ENCODE assay signal across 8 cellular contexts in the genomic region with DNA sequence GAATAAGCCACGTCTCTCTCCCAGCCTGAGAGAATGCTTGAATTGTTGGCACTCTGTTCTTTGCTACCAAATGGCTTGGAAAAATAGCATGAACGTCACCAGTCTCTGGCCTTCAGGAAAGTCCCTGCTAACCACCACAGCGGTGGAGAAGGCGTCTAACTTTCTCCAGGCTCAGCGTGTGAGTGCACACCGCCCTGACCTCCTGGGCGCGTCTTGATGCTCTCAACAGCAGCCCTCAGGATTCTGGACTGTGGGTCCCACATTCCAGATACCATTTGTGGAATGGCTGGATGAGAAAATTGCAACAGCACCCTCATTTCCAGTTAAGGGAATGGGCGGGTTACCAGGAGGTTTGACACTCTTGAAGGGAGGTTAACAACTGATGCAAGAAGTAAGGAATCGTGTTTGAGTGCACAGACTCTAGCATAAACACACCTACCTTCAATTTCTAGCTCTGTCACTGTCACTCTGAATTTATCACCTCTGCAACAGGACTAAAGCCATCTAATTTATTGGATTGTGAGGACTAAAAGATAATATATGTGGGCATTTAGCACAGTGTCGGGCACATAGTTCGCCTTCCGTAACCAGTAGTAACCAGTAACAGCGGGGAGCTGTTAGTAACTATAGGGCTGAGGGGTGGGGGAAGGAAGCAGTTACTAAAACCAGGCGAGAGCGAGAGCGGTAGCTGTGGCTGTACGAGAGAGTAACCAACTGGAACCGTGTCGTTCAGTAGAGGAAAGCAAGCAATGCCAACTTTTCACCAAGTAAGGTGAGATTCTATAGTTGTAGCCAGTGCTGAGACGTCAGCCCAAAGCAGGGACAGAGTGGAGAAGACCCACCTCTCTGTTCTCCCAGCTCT. TPM values are rescaled to one million over a fixed set of nuclear protein-coding genes. Genes with fewer than 3 reads are reported as not detected.
DNase-seq lines count a peak whose midpoint lies in the region; ATAC-seq and TF ChIP-seq lines count a peak whose summit lies in the region.

No MANE protein-coding gene starts in this region.

- H3K27ac ChIP-seq in DOHH2 (ENCODE audit: low read depth, low read length) (peak overlapping the region; percentile 57; the same call in 1 of the 2 replicates), skin epidermis (peak overlapping the region; percentile 59 to 100 (median 96))

- peak; percentile 61 for ATAC-seq in GM21526 (IDR thresholded peaks at IDR 0.05; ENCODE audit: low FRiP score, unreplicated experiment)
- ATAC-seq in activated T-helper 17 cell treated with anti-CD3 and anti-CD28 coated beads, Interleukin-2, amount 50 U/mL, for 72 hours (replicated peaks): peak; percentile 58

- H3K4me3 ChIP-seq in DOHH2 (ENCODE audit: low read length) (peak overlapping the region; percentile 92), skin epidermis (peak overlapping the region; percentile 46 to 74 (median 54))

- no peaks in the 10 kb centered on the region for H3K9me2 ChIP-seq in DOHH2 (replicated peaks; ENCODE audit: control insufficient read depth, low read length)

- peaks cover 42% of the 10 kb centered on the region for H3K4me1 Mint-ChIP-seq in activated T-helper 17 cell treated with anti-CD3 and anti-CD28 coated beads, Interleukin-2, amount 50 U/mL, for 72 hours
- H3K4me1 Mint-ChIP-seq in glutamatergic neuron (ENCODE audit: low read depth, unreplicated experiment): peaks cover 7% of the 10 kb centered on the region

- no peaks in the 10 kb centered on the region for H3K9me3 Mint-ChIP-seq in activated T-helper 17 cell treated with anti-CD3 and anti-CD28 coated beads, Interleukin-2, amount 50 U/mL, for 72 hours
- peaks cover 7% of the 10 kb centered on the region for H3K9me3 Mint-ChIP-seq in glutamatergic neuron (ENCODE audit: unreplicated experiment)

- no peaks in the 10 kb centered on the region for H4K20me1 ChIP-seq in DOHH2 (ENCODE audit: control insufficient read depth, insufficient read depth, low read depth, low read length)

- H3K4me2 ChIP-seq in DOHH2 (ENCODE audit: low read length): peak overlapping the region; percentile 94

- no peaks in the 10 kb centered on the region for H3K79me2 ChIP-seq in DOHH2 (ENCODE audit: control insufficient read depth, low read length)

- TF ChIP-seq RAD21 in Ishikawa (IDR thresholded peaks at IDR 0.05; ENCODE audit: low read depth): no peak

- H3K4me1 ChIP-seq in DOHH2 (ENCODE audit: control insufficient read depth, low read length): peaks cover 24% of the 10 kb centered on the region

- H3K36me3 ChIP-seq in DOHH2 (ENCODE audit: control insufficient read depth, low read length): peaks cover 3% of the 10 kb centered on the region; the same call in 1 of the 2 replicates

- H3K27me3 ChIP-seq in DOHH2 (ENCODE audit: control insufficient read depth, low read length): peaks cover 24% of the 10 kb centered on the region

- H3K27me3 Mint-ChIP-seq in activated T-helper 17 cell treated with anti-CD3 and anti-CD28 coated beads, Interleukin-2, amount 50 U/mL, for 72 hours: no peaks in the 10 kb centered on the region
- no peaks in the 10 kb centered on the region for H3K27me3 Mint-ChIP-seq in glutamatergic neuron (ENCODE audit: unreplicated experiment)

- peak overlapping the region; percentile 98 for H3K27ac Mint-ChIP-seq in activated T-helper 17 cell treated with anti-CD3 and anti-CD28 coated beads, Interleukin-2, amount 50 U/mL, for 72 hours
- H3K27ac Mint-ChIP-seq in glutamatergic neuron (ENCODE audit: unreplicated experiment): peak overlapping the region; percentile 87

- H3K4me3 Mint-ChIP-seq in activated T-helper 17 cell treated with anti-CD3 and anti-CD28 coated beads, Interleukin-2, amount 50 U/mL, for 72 hours: peak overlapping the region; percentile 88
- H3K4me3 Mint-ChIP-seq in glutamatergic neuron (ENCODE audit: unreplicated experiment): peak overlapping the region; percentile 95

- no peak for DNase-seq in glutamatergic neuron
- no peak for DNase-seq in NCI-H2029 (lab: John Stamatoyannopoulos, UW)
- no peak for DNase-seq in iPS-NIHi11 (ENCODE audit: low spot score)

- no peaks in the 10 kb centered on the region for H3K9me3 ChIP-seq in DOHH2 (ENCODE audit: control insufficient read depth, insufficient read depth, low read length)

- peaks cover 29% of the 10 kb centered on the region for H3K36me3 Mint-ChIP-seq in activated T-helper 17 cell treated with anti-CD3 and anti-CD28 coated beads, Interleukin-2, amount 50 U/mL, for 72 hours (ENCODE audit: low read depth)
- H3K36me3 Mint-ChIP-seq in glutamatergic neuron (ENCODE audit: unreplicated experiment): peaks cover 5% of the 10 kb centered on the region

- no peaks in the 10 kb centered on the region for H3F3A ChIP-seq in DOHH2 (ENCODE audit: control insufficient read depth, insufficient read depth)

- no peak for TF ChIP-seq CTCF in DOHH2 (IDR thresholded peaks at IDR 0.05; ENCODE audit: low read depth, low read length, poor library complexity, severe bottlenecking)
- TF ChIP-seq CTCF in glutamatergic neuron (IDR thresholded peaks at IDR 0.05; ENCODE audit: partially characterized antibody, unreplicated experiment): no peak

- no peak for TF ChIP-seq EP300 in Ishikawa (IDR thresholded peaks at IDR 0.05; ENCODE audit: borderline replicate concordance)

TF ChIP-seq in Ishikawa, 13 proteins besides CTCF, POLR2A, EP300 and RAD21:
- no peak for TF ChIP-seq EGR1 (IDR thresholded peaks at IDR 0.05)
- TF ChIP-seq MAX (IDR thresholded peaks at IDR 0.05): 0 out of 2 replicates have a peak, but pooled peaks have one; percentile 18

RNA-seq across cellular contexts. Expression of gene PLGRKT, which starts 0.8 kb away (rescaled TPM):
- 10 to 100 TPM; 25.8 to 26.3 TPM for total RNA-seq in activated T-helper 17 cell treated with anti-CD3 and anti-CD28 coated beads, Interleukin-2, amount 50 U/mL, for 72 hours
- 16.3 TPM for total RNA-seq in glutamatergic neuron (ENCODE audit: unreplicated experiment)

RNA-seq across cellular contexts. Expression of gene CD274, which starts 11.8 kb away (rescaled TPM):
- total RNA-seq in activated T-helper 17 cell treated with anti-CD3 and anti-CD28 coated beads, Interleukin-2, amount 50 U/mL, for 72 hours: 10 to 100 TPM; 35.2 to 42.2 TPM
- total RNA-seq in glutamatergic neuron (ENCODE audit: unreplicated experiment): not detected

Comparison
In these comparisons a context has a peak if more than half of its experiments do, and no peak if none do; other contexts are left out.
1. RNA of gene CD274, which starts 11.8 kb away (total RNA-seq): 35.2 to 42.2 TPM in activated T-helper 17 cell treated with anti-CD3 and anti-CD28 coated beads, Interleukin-2, amount 50 U/mL, for 72 hours; not detected in glutamatergic neuron (single experiment); every median in the first group is over 10 times any median in the second.